Comparison of ENCODE assay signal across 1 cellular context in genomic region chr7:155205368-155206285, GRCh38.
TF ChIP-seq lines count a peak whose summit lies in the region.

No MANE protein-coding gene starts in this region.

TF ChIP-seq in K562, 482 proteins besides CTCF, POLR2A, EP300 and RAD21 (continued from another document and continues in another):
- TF ChIP-seq, protein P1, sequence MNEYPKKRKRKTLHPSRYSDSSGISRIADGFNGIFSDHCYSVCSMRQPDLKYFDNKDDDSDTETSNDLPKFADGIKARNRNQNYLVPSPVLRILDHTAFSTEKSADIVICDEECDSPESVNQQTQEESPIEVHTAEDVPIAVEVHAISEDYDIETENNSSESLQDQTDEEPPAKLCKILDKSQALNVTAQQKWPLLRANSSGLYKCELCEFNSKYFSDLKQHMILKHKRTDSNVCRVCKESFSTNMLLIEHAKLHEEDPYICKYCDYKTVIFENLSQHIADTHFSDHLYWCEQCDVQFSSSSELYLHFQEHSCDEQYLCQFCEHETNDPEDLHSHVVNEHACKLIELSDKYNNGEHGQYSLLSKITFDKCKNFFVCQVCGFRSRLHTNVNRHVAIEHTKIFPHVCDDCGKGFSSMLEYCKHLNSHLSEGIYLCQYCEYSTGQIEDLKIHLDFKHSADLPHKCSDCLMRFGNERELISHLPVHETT (CRISPR knock-in tag; conservative IDR thresholded peaks at IDR 0.05 in 1 of 2, IDR thresholded peaks at IDR 0.05 in 1 of 2), result peak in 1 of 2 experiments; percentile 62; a peak in 1 of 4 replicates
- TF ChIP-seq, protein P2, sequence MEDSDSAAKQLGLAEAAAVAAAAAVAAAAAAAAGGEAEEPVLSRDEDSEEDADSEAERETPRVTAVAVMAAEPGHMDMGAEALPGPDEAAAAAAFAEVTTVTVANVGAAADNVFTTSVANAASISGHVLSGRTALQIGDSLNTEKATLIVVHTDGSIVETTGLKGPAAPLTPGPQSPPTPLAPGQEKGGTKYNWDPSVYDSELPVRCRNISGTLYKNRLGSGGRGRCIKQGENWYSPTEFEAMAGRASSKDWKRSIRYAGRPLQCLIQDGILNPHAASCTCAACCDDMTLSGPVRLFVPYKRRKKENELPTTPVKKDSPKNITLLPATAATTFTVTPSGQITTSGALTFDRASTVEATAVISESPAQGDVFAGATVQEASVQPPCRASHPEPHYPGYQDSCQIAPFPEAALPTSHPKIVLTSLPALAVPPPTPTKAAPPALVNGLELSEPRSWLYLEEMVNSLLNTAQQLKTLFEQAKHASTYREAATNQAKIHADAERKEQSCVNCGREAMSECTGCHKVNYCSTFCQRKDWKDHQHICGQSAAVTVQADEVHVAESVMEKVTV (CRISPR knock-in tag; IDR thresholded peaks at IDR 0.05), result no peak
- TF ChIP-seq ZBTB17 (CRISPR knock-in tag; IDR thresholded peaks at IDR 0.05), result peak; percentile 94
- TF ChIP-seq, protein P3, sequence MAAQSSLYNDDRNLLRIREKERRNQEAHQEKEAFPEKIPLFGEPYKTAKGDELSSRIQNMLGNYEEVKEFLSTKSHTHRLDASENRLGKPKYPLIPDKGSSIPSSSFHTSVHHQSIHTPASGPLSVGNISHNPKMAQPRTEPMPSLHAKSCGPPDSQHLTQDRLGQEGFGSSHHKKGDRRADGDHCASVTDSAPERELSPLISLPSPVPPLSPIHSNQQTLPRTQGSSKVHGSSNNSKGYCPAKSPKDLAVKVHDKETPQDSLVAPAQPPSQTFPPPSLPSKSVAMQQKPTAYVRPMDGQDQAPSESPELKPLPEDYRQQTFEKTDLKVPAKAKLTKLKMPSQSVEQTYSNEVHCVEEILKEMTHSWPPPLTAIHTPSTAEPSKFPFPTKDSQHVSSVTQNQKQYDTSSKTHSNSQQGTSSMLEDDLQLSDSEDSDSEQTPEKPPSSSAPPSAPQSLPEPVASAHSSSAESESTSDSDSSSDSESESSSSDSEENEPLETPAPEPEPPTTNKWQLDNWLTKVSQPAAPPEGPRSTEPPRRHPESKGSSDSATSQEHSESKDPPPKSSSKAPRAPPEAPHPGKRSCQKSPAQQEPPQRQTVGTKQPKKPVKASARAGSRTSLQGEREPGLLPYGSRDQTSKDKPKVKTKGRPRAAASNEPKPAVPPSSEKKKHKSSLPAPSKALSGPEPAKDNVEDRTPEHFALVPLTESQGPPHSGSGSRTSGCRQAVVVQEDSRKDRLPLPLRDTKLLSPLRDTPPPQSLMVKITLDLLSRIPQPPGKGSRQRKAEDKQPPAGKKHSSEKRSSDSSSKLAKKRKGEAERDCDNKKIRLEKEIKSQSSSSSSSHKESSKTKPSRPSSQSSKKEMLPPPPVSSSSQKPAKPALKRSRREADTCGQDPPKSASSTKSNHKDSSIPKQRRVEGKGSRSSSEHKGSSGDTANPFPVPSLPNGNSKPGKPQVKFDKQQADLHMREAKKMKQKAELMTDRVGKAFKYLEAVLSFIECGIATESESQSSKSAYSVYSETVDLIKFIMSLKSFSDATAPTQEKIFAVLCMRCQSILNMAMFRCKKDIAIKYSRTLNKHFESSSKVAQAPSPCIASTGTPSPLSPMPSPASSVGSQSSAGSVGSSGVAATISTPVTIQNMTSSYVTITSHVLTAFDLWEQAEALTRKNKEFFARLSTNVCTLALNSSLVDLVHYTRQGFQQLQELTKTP (IDR thresholded peaks at IDR 0.05; ENCODE audit: low read depth in 1 of 2, partially characterized antibody in 2 of 2), result peak; percentile 58 to 77
- TF ChIP-seq HNRNPK (IDR thresholded peaks at IDR 0.05; ENCODE audit: low read depth, low read length, poor library complexity, severe bottlenecking), result no peak
- TF ChIP-seq NFRKB (IDR thresholded peaks at IDR 0.05; ENCODE audit: low read depth), result peak; percentile 100
- TF ChIP-seq RBM39 (optimal IDR thresholded peaks at IDR 0.05; ENCODE audit: low read depth, low read length), result no peak
- TF ChIP-seq CTBP1 (IDR thresholded peaks at IDR 0.05; ENCODE audit: borderline replicate concordance), result peak; percentile 96
- no peak for TF ChIP-seq CEBPB (tag; IDR thresholded peaks at IDR 0.05)
- peak; percentile 96 for TF ChIP-seq NFE2 (IDR thresholded peaks at IDR 0.05; ENCODE audit: low read depth)
- peak; percentile 87 for TF ChIP-seq ZBTB40 (IDR thresholded peaks at IDR 0.05)
- peak; percentile 77 for TF ChIP-seq ZBTB40 (CRISPR knock-in tag; IDR thresholded peaks at IDR 0.05)
- TF ChIP-seq ZSCAN32 (CRISPR knock-in tag; IDR thresholded peaks at IDR 0.05), result no peak
- no peak for TF ChIP-seq ZFP30 (CRISPR knock-in tag; IDR thresholded peaks at IDR 0.05; ENCODE audit: borderline replicate concordance)
- peak; percentile 100 for TF ChIP-seq THRAP3 (IDR thresholded peaks at IDR 0.05; ENCODE audit: borderline replicate concordance)
- no peak; the same call in 1 of the 2 replicates for TF ChIP-seq RAD51 (IDR thresholded peaks at IDR 0.05; ENCODE audit: borderline replicate concordance, low read depth)
- TF ChIP-seq ILF3 (IDR thresholded peaks at IDR 0.05; ENCODE audit: borderline replicate concordance), result no peak
- TF ChIP-seq TAL1 (IDR thresholded peaks at IDR 0.05), result no peak; the same call in 1 of the 2 replicates
- no peak; the same call in 1 of the 2 replicates for TF ChIP-seq E4F1 (CRISPR knock-in tag; IDR thresholded peaks at IDR 0.05; ENCODE audit: borderline replicate concordance)
- 0 out of 2 replicates have a peak, but pooled peaks have one; percentile 22 for TF ChIP-seq ELF2 (CRISPR knock-in tag; IDR thresholded peaks at IDR 0.05)
- no peak for TF ChIP-seq ZNF354B (CRISPR knock-in tag; IDR thresholded peaks at IDR 0.05)
- peak; percentile 78 for TF ChIP-seq HIVEP1 (CRISPR knock-in tag; IDR thresholded peaks at IDR 0.05)
- TF ChIP-seq ZNF23 (CRISPR knock-in tag; IDR thresholded peaks at IDR 0.05), result no peak
- peak in 1 of 2 experiments; percentile 90; a peak in 1 of 4 replicates for TF ChIP-seq FOXA3 (CRISPR knock-in tag; conservative IDR thresholded peaks at IDR 0.05 in 1 of 2, IDR thresholded peaks at IDR 0.05 in 1 of 2)
- TF ChIP-seq GTF2A2 (tag; IDR thresholded peaks at IDR 0.05), result peak; percentile 33; the same call in 1 of the 2 replicates
- peak; percentile 94 for TF ChIP-seq CC2D1A (IDR thresholded peaks at IDR 0.05)
- no peak for TF ChIP-seq CREBBP (IDR thresholded peaks at IDR 0.05; ENCODE audit: low read depth, low read length)
- TF ChIP-seq TFAM (CRISPR knock-in tag; conservative IDR thresholded peaks at IDR 0.05), result no peak
- TF ChIP-seq TSHZ1 (CRISPR knock-in tag; IDR thresholded peaks at IDR 0.05), result no peak
- TF ChIP-seq ZNF780A (CRISPR knock-in tag; IDR thresholded peaks at IDR 0.05), result no peak
- no peak for TF ChIP-seq PHTF2 (CRISPR knock-in tag; IDR thresholded peaks at IDR 0.05)
- TF ChIP-seq ZBTB49 (CRISPR knock-in tag; IDR thresholded peaks at IDR 0.05; ENCODE audit: borderline replicate concordance), result peak; percentile 67; the same call in 1 of the 2 replicates
- TF ChIP-seq ARNT (IDR thresholded peaks at IDR 0.05), result peak; percentile 75 to 80; a peak in 3 of 4 replicates
